Comparison of ENCODE assay signal across 8 cellular contexts in genomic region chr11:75815345-75815983, GRCh38. TPM values are rescaled to one million over a fixed set of nuclear protein-coding genes. Genes with fewer than 3 reads are reported as not detected.
DNase-seq lines count a peak whose midpoint lies in the region; ATAC-seq and TF ChIP-seq lines count a peak whose summit lies in the region.

No MANE protein-coding gene starts in this region.

- H3K36me3 ChIP-seq in fibroblast of lung (ENCODE audit: control insufficient read depth, insufficient read depth, low read length) (no peaks in the 10 kb centered on the region), neuron (ENCODE audit: insufficient read depth, low read length) (no peaks in the 10 kb centered on the region), uterus (no peaks in the 10 kb centered on the region)

- peak overlapping the region; percentile 78 for H3K4me2 ChIP-seq in fibroblast of lung (ENCODE audit: extremely low read depth, insufficient read depth, low read length)

- TF ChIP-seq POLR2A in uterus (IDR thresholded peaks at IDR 0.05): no peak

- peak; percentile 26 for ATAC-seq in GM21723 (IDR thresholded peaks at IDR 0.05; ENCODE audit: unreplicated experiment)

- H3K4me1 ChIP-seq in fibroblast of lung (ENCODE audit: control insufficient read depth, extremely low read depth, insufficient read depth, low read length) (peaks cover 8% of the 10 kb centered on the region), neuron (ENCODE audit: insufficient read depth, low read length) (peaks cover 19% of the 10 kb centered on the region), uterus (peaks cover 0 to 4% of the 10 kb centered on the region in 2 donors)

- H3K79me2 ChIP-seq in fibroblast of lung (ENCODE audit: control insufficient read depth, insufficient read depth, low read length): peaks cover 16% of the 10 kb centered on the region

- DNase-seq in EH (ENCODE audit: low read depth): peak; percentile 48
- no peak for DNase-seq in LNCaP clone FGC (ENCODE audit: low read depth)
- peak; percentile 41 for DNase-seq in activated CD8-positive, alpha-beta memory T cell treated with anti-CD3 and anti-CD28 coated beads, Interleukin-2, amount 50 U/mL, for 4 hours
- DNase-seq in fibroblast of lung (ENCODE audit: low read depth in 2 of 2): peak; percentile 24 to 46
- DNase-seq in uterus: no peak
- no peak for DNase-seq in glomerular visceral epithelial cell (ENCODE audit: extremely low spot score)

- no peak for TF ChIP-seq CTCF in LNCaP clone FGC (IDR thresholded peaks at IDR 0.05; ENCODE audit: control insufficient read depth, extremely low read depth, insufficient read depth)
- no peak for TF ChIP-seq CTCF in fibroblast of lung (conservative IDR thresholded peaks at IDR 0.05 in 1 of 2, IDR thresholded peaks at IDR 0.05 in 1 of 2; ENCODE audit: low read depth in 1 of 2, low read length in 2 of 2)
- TF ChIP-seq CTCF in uterus (IDR thresholded peaks at IDR 0.05): no peak

- H3K4me3 ChIP-seq in LNCaP clone FGC (ENCODE audit: low read depth, low read length): peak overlapping the region; percentile 93
- H3K4me3 ChIP-seq in fibroblast of lung (replicated peaks in 1 of 4; ENCODE audit: control extremely low read depth in 1 of 4, insufficient read depth in 1 of 4, low read depth in 3 of 4, low read length in 4 of 4): peak overlapping the region; percentile 78 to 94 (median 92)
- peak overlapping the region; percentile 65 for H3K4me3 ChIP-seq in neuron (ENCODE audit: low read length)
- H3K4me3 ChIP-seq in uterus: peak overlapping the region; percentile 60 to 92

- H3K9ac ChIP-seq in fibroblast of lung (ENCODE audit: insufficient read depth, low read length): peak overlapping the region; percentile 87

- H3K9me3 ChIP-seq in fibroblast of lung (ENCODE audit: control insufficient read depth, insufficient read depth, low read depth, low read length) (no peaks in the 10 kb centered on the region), neuron (ENCODE audit: low read length) (no peaks in the 10 kb centered on the region), uterus (no peaks in the 10 kb centered on the region)

- H2AFZ ChIP-seq in fibroblast of lung (ENCODE audit: low read length): peak overlapping the region; percentile 29
- peak overlapping the region; percentile 31 for H2AFZ ChIP-seq in neuron (ENCODE audit: low read depth, low read length)

- no peaks in the 10 kb centered on the region for H3K27me3 ChIP-seq in fibroblast of lung (ENCODE audit: control insufficient read depth, insufficient read depth, low read length)
- H3K27me3 ChIP-seq in neuron (ENCODE audit: insufficient read depth, low read length): peaks cover 5% of the 10 kb centered on the region
- H3K27me3 ChIP-seq in uterus: no peaks in the 10 kb centered on the region

- no peaks in the 10 kb centered on the region for H4K20me1 ChIP-seq in fibroblast of lung (ENCODE audit: control insufficient read depth, extremely low read depth, insufficient read depth, low read length)

- H3K27ac ChIP-seq in fibroblast of lung (ENCODE audit: insufficient read depth, low read length): peak overlapping the region; percentile 83
- peak overlapping the region; percentile 84 to 91 for H3K27ac ChIP-seq in uterus

- intact Hi-C loops in uterus (cut with DNase I; ENCODE audit: low total_unique reads): no loop called here

RNA-seq across cellular contexts. Expression of gene UVRAG, which starts 0.5 kb away (rescaled TPM):
- total RNA-seq in fibroblast of lung: 19.8 and 22.1 TPM in 2 replicates
- 13.4 and 15.8 TPM in 2 replicates for polyA plus RNA-seq in fibroblast of lung
- polyA plus RNA-seq in fibroblast of lung (2012): 7.9 and 8.7 TPM in 2 replicates
- 3.9 and 15.4 TPM in 2 replicates for polyA minus RNA-seq in fibroblast of lung (ENCODE audit: low replicate concordance)
- total RNA-seq in uterus: 10 to 100 TPM; 14.9 to 42.9 (median 26.4) TPM

RNA-seq across cellular contexts. Expression of gene DGAT2, which starts 46.9 kb away (rescaled TPM):
- total RNA-seq in fibroblast of lung (1.3 and 2.3 TPM in 2 replicates), uterus (1 to 10 TPM in 2 of 4 donors, under 1 TPM in 1, not detected in 1; 0.29 to 1.5 (median 1.5) TPM)
- polyA plus RNA-seq in fibroblast of lung: 0.32 and 0.77 TPM in 2 replicates
- 0.38 and 0.77 TPM in 2 replicates for polyA plus RNA-seq in fibroblast of lung (2012)
- polyA minus RNA-seq in fibroblast of lung (ENCODE audit: low replicate concordance): 0.27 TPM in 1 of 2 replicates, not detected in the other

Comparison
In these comparisons a context has a peak if more than half of its experiments do, and no peak if none do; other contexts are left out.
1. DNase-seq: peak in EH (single experiment), activated CD8-positive, alpha-beta memory T cell treated with anti-CD3 and anti-CD28 coated beads, Interleukin-2, amount 50 U/mL, for 4 hours (single experiment) and fibroblast of lung (2 of 2); none in LNCaP clone FGC (single experiment), uterus (0 of 2) and glomerular visceral epithelial cell (single experiment).
2. Peak in every context shown above with its lines, with median percentiles within 50 percentile points of each other: H3K4me3 ChIP-seq.